ENCODE assay signal across 12 cellular contexts in genomic region chr20:23086931-23087411, GRCh38. TPM values are rescaled to one million over a fixed set of nuclear protein-coding genes. Genes with fewer than 3 reads are reported as not detected.
DNase-seq lines count a peak whose midpoint lies in the region; ATAC-seq, FAIRE-seq and TF ChIP-seq lines count a peak whose summit lies in the region.
"Had no signal": no experiment of that assay in that cellular context is flagged by ENCODE, and none has a peak within 500 bp of the region (broad histone marks: within the 10 kb centered on the region; RNA-seq: fewer than 3 reads in every experiment).

No MANE protein-coding gene starts in this region.

- H3K27me3 ChIP-seq in heart right ventricle: no peaks in the 10 kb centered on the region
- H3K27me3 ChIP-seq in pancreas: no peaks in the 10 kb centered on the region

- H3K27ac ChIP-seq in heart right ventricle (peak overlapping the region; percentile 91 to 99 (median 97)), pancreas (peak overlapping the region in 3 of 4 donors; percentile 28 to 83 (median 55))

- H3K36me3 Mint-ChIP-seq in CD14-positive monocyte: peaks cover 28% of the 10 kb centered on the region in 2 donors

- H3K36me3 ChIP-seq in heart right ventricle: peaks cover 0 to 9% (median 0%) of the 10 kb centered on the region in 9 donors
- H3K36me3 ChIP-seq in pancreas: no peaks in the 10 kb centered on the region

- H3K4me1 ChIP-seq in heart right ventricle (peaks cover 4 to 47% (median 27%) of the 10 kb centered on the region in 9 donors), pancreas (no peaks in the 10 kb centered on the region)

- CTCF ChIA-PET in HEK293T (lab: Yijun Ruan, JAX): no interaction called here

- no peaks in the 10 kb centered on the region for H3K9me3 ChIP-seq in heart right ventricle
- H3K9me3 ChIP-seq in pancreas: no peaks in the 10 kb centered on the region

- H3K4me3 ChIP-seq in heart right ventricle (peak overlapping the region in 8 of 10 donors; percentile 1 to 73 (median 60)), pancreas (no peak overlapping the region)

- no peaks in the 10 kb centered on the region for H3K9me3 Mint-ChIP-seq in CD14-positive monocyte

- ATAC-seq in heart right ventricle (peak; percentile 24 to 62 (median 48)), pancreas (peak in 2 of 4 donors; percentile 31 to 46), HG03442 (IDR thresholded peaks at IDR 0.05; ENCODE audit: unreplicated experiment) (no peak), HG03108 (IDR thresholded peaks at IDR 0.05; ENCODE audit: unreplicated experiment) (no peak)

- H3K4me1 Mint-ChIP-seq in CD14-positive monocyte: peaks cover 55% of the 10 kb centered on the region

- peak overlapping the region; percentile 94 to 97 for H3K4me3 Mint-ChIP-seq in CD14-positive monocyte

- 46 to 60% methylated on average over 14 of the region's 14 CpGs for WGBS in heart right ventricle, 2 donors
- WGBS in pancreas, 2 donors: 71 to 74% methylated on average over 14 of the region's 14 CpGs

- TF ChIP-seq CTCF in CD14-positive monocyte (IDR thresholded peaks at IDR 0.05) (no peak), heart right ventricle (IDR thresholded peaks at IDR 0.05) (no peak), pancreas (IDR thresholded peaks at IDR 0.05) (no peak)

- DNase-seq in CD14-positive monocyte (ENCODE audit: low spot score) (peak; percentile 81), UCSD-AML1 (lab: John Stamatoyannopoulos, UW; ENCODE audit: unreplicated experiment) (peak; percentile 59), heart right ventricle (peak; percentile 64 to 78), pancreas (no peak), HEK293T (ENCODE audit: extremely low spot score) (no peak), D341Med (ENCODE audit: low spot score) (no peak)
- DNase-seq: stimulated activated CD4-positive, alpha-beta T cell treated with anti-CD3 and anti-CD28 coated beads, Interleukin-4, amount 100 ng/mL, for 1 hour had no signal

- intact Hi-C loops in CD14-positive monocyte (cut with micrococcal nuclease): loop anchor here (5.0 to 10.0 kb wide), 5 partner anchors 35 to 148 kb away; no protein-coding TSS in a partner anchor
- intact Hi-C loops in heart right ventricle (cut with DNase I): loop anchor here in 3 of 10 donors (1.0 to 5.0 kb wide), 4 partner anchors 17 to 55 kb away; no protein-coding TSS in a partner anchor
- intact Hi-C loops in pancreas (cut with DNase I): no loop called here

- no peak for FAIRE-seq in pancreas (lab: Jason Lieb, UNC)
- FAIRE-seq: frontal cortex had no signal

- peak overlapping the region; percentile 97 to 100 (median 98) for H3K27ac Mint-ChIP-seq in CD14-positive monocyte

- POLR2A ChIA-PET in HEK293T (lab: Yijun Ruan, JAX): no interaction called here

- H3K27me3 Mint-ChIP-seq in CD14-positive monocyte (ENCODE audit: low read depth in 3 of 3): peaks cover 0 to 7% (median 0%) of the 10 kb centered on the region in 3 donors

TF ChIP-seq in HEK293T, 16 proteins besides CTCF, POLR2A, EP300 and RAD21:
- no peak for TF ChIP-seq ELF4 (IDR thresholded peaks at IDR 0.05)
- no peak for TF ChIP-seq L3MBTL2 (conservative IDR thresholded peaks at IDR 0.05)
- no peak for TF ChIP-seq NFRKB (IDR thresholded peaks at IDR 0.05)
- no peak for TF ChIP-seq FOXM1 (IDR thresholded peaks at IDR 0.05; ENCODE audit: borderline replicate concordance)
- TF ChIP-seq TARDBP (IDR thresholded peaks at IDR 0.05): no peak
- no peak for TF ChIP-seq FOXK2 (IDR thresholded peaks at IDR 0.05)
- no peak for TF ChIP-seq BHLHE40 (IDR thresholded peaks at IDR 0.05; ENCODE audit: borderline replicate concordance)

RNA-seq across cellular contexts. Expression of gene CD93, which starts 0.8 kb away (rescaled TPM):
- polyA plus RNA-seq in CD14-positive monocyte: 10 to 100 TPM; 26.0 to 48.9 TPM
- 10 to 100 TPM; 29.6 to 85.0 (median 40.0) TPM for total RNA-seq in heart right ventricle
- polyA plus RNA-seq in heart right ventricle: 10 to 100 TPM; 12.7 to 24.9 TPM
- 10 to 100 TPM in 2 of 6 donors, 1 to 10 TPM in 4; 4.5 to 18.2 (median 8.5) TPM for total RNA-seq in pancreas
- polyA plus RNA-seq in pancreas: 1 to 10 TPM; 2.8 to 3.6 TPM
- total RNA-seq: NCI-H460 had no signal

RNA-seq across cellular contexts. Expression of gene THBD, which starts 37.5 kb away (rescaled TPM):
- 10 to 100 TPM in 1 of 2 donors, 1 to 10 TPM in 1; 7.4 to 30.2 TPM for polyA plus RNA-seq in CD14-positive monocyte
- total RNA-seq in heart right ventricle: 10 to 100 TPM; 11.1 to 61.0 (median 17.4) TPM
- polyA plus RNA-seq in heart right ventricle: 10 to 100 TPM; 12.0 to 20.6 TPM
- 1 to 10 TPM; 1.8 to 6.9 (median 3.8) TPM for total RNA-seq in pancreas
- 10 to 100 TPM in 1 of 2 donors, 1 to 10 TPM in 1; 3.8 to 12.1 TPM for polyA plus RNA-seq in pancreas
- total RNA-seq: T-helper 2 cell treated with Interferon-gamma antibody and Interleukin-4, amounts not matched to agents 100 ng/mL and 5 ng/mL, for 36 hours had no signal

RNA-seq across cellular contexts. Expression of gene SSTR4, which starts 51.9 kb away (rescaled TPM):
- polyA plus RNA-seq in CD14-positive monocyte (not detected), heart right ventricle (not detected), pancreas (under 1 TPM in 1 of 2 donors, not detected in 1; 0.07 TPM)
- total RNA-seq in heart right ventricle (not detected), pancreas (not detected)
- total RNA-seq: NCI-H460; T-helper 2 cell treated with Interferon-gamma antibody and Interleukin-4, amounts not matched to agents 100 ng/mL and 5 ng/mL, for 36 hours had no signal

Comparison
In these comparisons a context has a peak if more than half of its experiments do, and no peak if none do; other contexts are left out.
1. DNase-seq: peak in CD14-positive monocyte (single experiment), UCSD-AML1 (single experiment) and heart right ventricle (2 of 2); none in pancreas (0 of 6), HEK293T (single experiment) and D341Med (single experiment).
2. ATAC-seq: peak in heart right ventricle (8 of 8); none in HG03442 (single experiment) and HG03108 (single experiment).
3. H3K4me3 ChIP-seq: peak in heart right ventricle (8 of 10); none in pancreas (0 of 4).
4. intact Hi-C loops: an anchor here in CD14-positive monocyte (5.0 to 10.0 kb wide); none called in pancreas.